Comparison of ENCODE assay signal across 33 cellular contexts in genomic region chr22:28846994-28847393, GRCh38.
"Had no signal": no experiment of that assay in that cellular context is flagged by ENCODE, and none has a peak within 500 bp of the region (broad histone marks: within the 10 kb centered on the region; RNA-seq: fewer than 3 reads in every experiment).

No MANE protein-coding gene starts in this region.

- H3K36me3 ChIP-seq: adrenal gland, brain microvascular endothelial cell, breast epithelium had no signal

- H3K4me1 ChIP-seq: adrenal gland, body of pancreas, breast epithelium had no signal

- H3K27me3 ChIP-seq: adrenal gland, body of pancreas, brain microvascular endothelial cell, breast epithelium had no signal

- FAIRE-seq: astrocyte, TTC549 had no signal

- ATAC-seq: activated CD8-positive, alpha-beta T cell treated with anti-CD3 and anti-CD28 coated beads for 36 hours; activated naive CD4-positive, alpha-beta T cell treated with anti-CD3 and anti-CD28 coated beads, Interleukin-2, amount 50 U/mL, for 72 hours; activated T-cell treated with anti-CD3 and anti-CD28 coated beads, Interleukin-2, amount 50 U/mL, for 4 hours; activated T-cell treated with anti-CD3 and anti-CD28 coated beads, Interleukin-2, amount 50 U/mL, for 72 hours; activated T-helper 17 cell treated with anti-CD3 and anti-CD28 coated beads, Interleukin-2, amount 50 U/mL, for 72 hours; body of pancreas had no signal

- H3K9me3 ChIP-seq: body of pancreas had no signal

- H3K27ac ChIP-seq: adrenal gland, body of pancreas, brain microvascular endothelial cell, breast epithelium, VCaP had no signal

- DNase-seq: activated B cell treated with CpG ODN at 0.5 μM for 24 hours; activated CD4-positive, alpha-beta memory T cell treated with anti-CD3 and anti-CD28 coated beads for 36 hours; activated CD4-positive, alpha-beta T cell treated with anti-CD3 and anti-CD28 coated beads for 4 hours; activated CD4-positive, alpha-beta T cell treated with anti-CD3 and anti-CD28 coated beads, Interleukin-2, amount 10 ng/mL, durations not matched to agents 24 days and 14 days; activated CD4-positive, alpha-beta T cell treated with anti-CD3 and anti-CD28 coated beads, Interleukin-2, amount 50 U/mL, for 1 hour; activated CD4-positive, alpha-beta T cell treated with anti-CD3 and anti-CD28 coated beads, Interleukin-2, amount 50 U/mL, for 4 hours; activated CD4-positive, CD25-positive, alpha-beta regulatory T cell treated with anti-CD3 and anti-CD28 coated beads, Interleukin-2, amount 50 U/mL, for 72 hours; activated CD8-positive, alpha-beta memory T cell treated with anti-CD3 and anti-CD28 coated beads, Interleukin-2, amount 50 U/mL, for 4 hours; activated CD8-positive, alpha-beta T cell treated with anti-CD3 and anti-CD28 coated beads for 36 hours; activated effector memory CD4-positive, alpha-beta T cell treated with anti-CD3 and anti-CD28 coated beads, Interleukin-2, amount 50 U/mL, for 16 hours; activated gamma-delta T cell treated with Interleukin-2 at 50 U/mL for 16 hours; activated naive CD4-positive, alpha-beta T cell; activated naive CD4-positive, alpha-beta T cell treated with anti-CD3 and anti-CD28 coated beads for 36 hours; activated naive CD4-positive, alpha-beta T cell treated with anti-CD3 and anti-CD28 coated beads, Interleukin-2, amount 50 U/mL, for 16 hours; activated naive CD8-positive, alpha-beta T cell treated with anti-CD3 and anti-CD28 coated beads for 36 hours; activated T-cell treated with anti-CD3 and anti-CD28 coated beads for 4 hours; activated T-cell treated with anti-CD3 and anti-CD28 coated beads, Interleukin-2, amount 50 U/mL, for 1 hour; activated T-cell treated with anti-CD3 and anti-CD28 coated beads, Interleukin-2, amount 50 U/mL, for 4 hours; activated T-cell treated with anti-CD3 and anti-CD28 coated beads, Interleukin-2, amount 50 U/mL, for 72 hours; adrenal gland; amniotic stem cell; aorta; body of pancreas; brain microvascular endothelial cell; central memory CD4-positive, alpha-beta T cell; T-helper 2 cell; T-helper 9 cell had no signal

- H3K4me3 ChIP-seq: adrenal gland, body of pancreas, breast epithelium had no signal
